In genomic region chr2:69157441-69157840, GRCh38 we compare ENCODE assay signal across 31 cellular contexts.
"Had no signal": no experiment of that assay in that cellular context is flagged by ENCODE, and none has a peak within 500 bp of the region (broad histone marks: within the 10 kb centered on the region; RNA-seq: fewer than 3 reads in every experiment).

No MANE protein-coding gene starts in this region.

- ATAC-seq: activated CD4-positive, CD25-positive, alpha-beta regulatory T cell treated with anti-CD3 and anti-CD28 coated beads, Interleukin-2, amount 50 U/mL, for 24 hours; activated CD8-positive, alpha-beta T cell treated with anti-CD3 and anti-CD28 coated beads for 36 hours; activated T-cell treated with anti-CD3 and anti-CD28 coated beads, Interleukin-2, amount 50 U/mL, for 4 hours; activated T-helper 17 cell treated with anti-CD3 and anti-CD28 coated beads, Interleukin-2, amount 50 U/mL, for 72 hours; esophagus mucosa; T-helper 17 cell had no signal

- H3K4me3 ChIP-seq: breast epithelium, cardiac muscle cell, colonic mucosa had no signal

- H3K4me3 Mint-ChIP-seq: activated B cell treated with CpG ODN at 0.5 μM for 24 hours; activated CD8-positive, alpha-beta T cell treated with anti-CD3 and anti-CD28 coated beads for 36 hours; activated naive CD8-positive, alpha-beta T cell; activated T-cell treated with anti-CD3 and anti-CD28 coated beads, Interleukin-2, amount 50 U/mL, for 4 hours; activated T-helper 17 cell treated with anti-CD3 and anti-CD28 coated beads, Interleukin-2, amount 50 U/mL, for 72 hours; brain; T-helper 17 cell; T-helper 2 cell treated with Interferon-gamma antibody and Interleukin-4, amounts not matched to agents 5 μg/mL and 100 μg/mL, for 36 hours had no signal

- DNase-seq: activated B cell treated with CpG ODN at 0.5 μM for 24 hours; activated CD4-positive, alpha-beta T cell treated with anti-CD3 and anti-CD28 coated beads for 48 hours; activated CD4-positive, alpha-beta T cell treated with anti-CD3 and anti-CD28 coated beads, Interleukin-2, amount 50 U/mL, for 1 hour; activated CD4-positive, alpha-beta T cell treated with anti-CD3 and anti-CD28 coated beads, Interleukin-2, amount 50 U/mL, for 48 hours; activated CD8-positive, alpha-beta memory T cell treated with anti-CD3 and anti-CD28 coated beads for 24 hours; activated CD8-positive, alpha-beta T cell treated with anti-CD3 and anti-CD28 coated beads for 36 hours; activated effector memory CD4-positive, alpha-beta T cell treated with Interleukin-2 at 50 U/mL for 16 hours; activated gamma-delta T cell treated with Interleukin-2 at 50 U/mL for 16 hours; activated naive CD4-positive, alpha-beta T cell treated with anti-CD3 and anti-CD28 coated beads, Interleukin-2, amount 50 U/mL, for 16 hours; activated naive CD4-positive, alpha-beta T cell treated with Interleukin-2 at 50 U/mL for 16 hours; activated T-cell treated with anti-CD3 and anti-CD28 coated beads, Interleukin-2, amount 50 U/mL, for 4 hours; amniotic stem cell; anterior cingulate cortex; central memory CD4-positive, alpha-beta T cell; cerebellar nuclear complex; colonic mucosa; effector CD8-positive, alpha-beta T cell; foreskin fibroblast; T-helper 1 cell; T-helper 17 cell; T1000; WERI-Rb-1 had no signal

- H3K9me3 ChIP-seq: breast epithelium, colonic mucosa had no signal

- H3K36me3 ChIP-seq: breast epithelium, cardiac muscle cell, colonic mucosa, WERI-Rb-1 had no signal

- H3K27ac ChIP-seq: breast epithelium, cardiac muscle cell, colonic mucosa, WERI-Rb-1 had no signal

- FAIRE-seq: frontal cortex had no signal

- H3K27me3 ChIP-seq: breast epithelium, cardiac muscle cell, colonic mucosa had no signal

- H3K27ac Mint-ChIP-seq: activated B cell treated with CpG ODN at 0.5 μM for 24 hours; activated CD8-positive, alpha-beta T cell treated with anti-CD3 and anti-CD28 coated beads for 36 hours; activated naive CD8-positive, alpha-beta T cell; activated T-helper 17 cell treated with anti-CD3 and anti-CD28 coated beads, Interleukin-2, amount 50 U/mL, for 72 hours; brain; T-helper 17 cell; T-helper 2 cell treated with Interferon-gamma antibody and Interleukin-4, amounts not matched to agents 5 μg/mL and 100 μg/mL, for 36 hours had no signal

- H3K9me3 Mint-ChIP-seq: activated B cell treated with CpG ODN at 0.5 μM for 24 hours; activated CD8-positive, alpha-beta T cell treated with anti-CD3 and anti-CD28 coated beads for 36 hours; activated T-cell treated with anti-CD3 and anti-CD28 coated beads, Interleukin-2, amount 50 U/mL, for 4 hours; activated T-helper 17 cell treated with anti-CD3 and anti-CD28 coated beads, Interleukin-2, amount 50 U/mL, for 72 hours; brain; T-helper 2 cell treated with Interferon-gamma antibody and Interleukin-4, amounts not matched to agents 5 μg/mL and 100 μg/mL, for 36 hours had no signal

- H3K4me1 ChIP-seq: colonic mucosa had no signal

- H3K36me3 Mint-ChIP-seq: activated naive CD8-positive, alpha-beta T cell had no signal

- H3K4me1 Mint-ChIP-seq: activated B cell treated with CpG ODN at 0.5 μM for 24 hours; activated T-helper 17 cell treated with anti-CD3 and anti-CD28 coated beads, Interleukin-2, amount 50 U/mL, for 72 hours; T-helper 17 cell had no signal
